Comparison of ENCODE assay signal across 19 cellular contexts in the genomic region with DNA sequence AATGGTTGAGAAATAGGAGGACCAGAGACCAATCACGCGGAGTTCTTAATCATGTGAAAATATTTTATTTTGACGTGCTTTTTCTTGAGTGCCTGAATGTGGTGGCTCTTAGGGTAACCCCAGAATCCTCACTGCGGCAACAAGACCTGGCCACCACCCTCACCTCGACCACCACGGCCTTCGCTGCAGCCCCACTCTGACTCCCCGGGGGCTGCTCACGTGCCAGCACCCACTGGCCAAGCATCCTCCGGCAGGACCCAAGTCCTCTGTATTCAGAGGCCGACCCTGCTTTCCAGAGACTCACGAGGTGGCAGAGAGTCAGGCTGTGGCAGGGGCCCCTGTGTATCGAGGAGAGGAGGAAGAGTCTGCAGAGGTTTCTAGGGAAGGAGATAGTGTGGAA.
DNase-seq lines count a peak whose midpoint lies in the region; ATAC-seq and TF ChIP-seq lines count a peak whose summit lies in the region.
"Had no signal": no experiment of that assay in that cellular context is flagged by ENCODE, and none has a peak within 500 bp of the region (broad histone marks: within the 10 kb centered on the region; RNA-seq: fewer than 3 reads in every experiment).

No MANE protein-coding gene starts in this region.

- peaks cover 32% of the 10 kb centered on the region for H3K36me3 Mint-ChIP-seq in stimulated activated naive CD8-positive, alpha-beta T cell treated with anti-CD3 and anti-CD28 coated beads, Interleukin-15, Interleukin-2, amounts not matched to agents 100 ng/mL and 50 ng/mL, for 24 hours (ENCODE audit: low read depth)
- H3K36me3 Mint-ChIP-seq in natural killer cell treated with Interleukin-12 subunit alpha and Interleukin-12 subunit beta and Interleukin-15 and Interleukin-18, amount 100 ng/mL, for 72 hours = peaks cover 2% of the 10 kb centered on the region

- intact Hi-C loops in ascending aorta (cut with DNase I) = no loop called here

- H3K27me3 ChIP-seq in ascending aorta = no peaks in the 10 kb centered on the region
- H3K27me3 ChIP-seq: adrenal gland, BE2C, left lung, upper lobe of left lung had no signal

- peaks cover 42% of the 10 kb centered on the region for H3K4me1 Mint-ChIP-seq in stimulated activated naive CD8-positive, alpha-beta T cell treated with anti-CD3 and anti-CD28 coated beads, Interleukin-15, Interleukin-2, amounts not matched to agents 100 ng/mL and 50 ng/mL, for 24 hours (ENCODE audit: low read depth)
- peaks cover 33 to 54% of the 10 kb centered on the region in 2 donors for H3K4me1 Mint-ChIP-seq in natural killer cell treated with Interleukin-12 subunit alpha and Interleukin-12 subunit beta and Interleukin-15 and Interleukin-18, amount 100 ng/mL, for 72 hours (ENCODE audit: low read depth in 2 of 2)

- H3K9me3 ChIP-seq in ascending aorta = no peaks in the 10 kb centered on the region
- H3K9me3 ChIP-seq: adrenal gland, BE2C, left lung, upper lobe of left lung had no signal

- no peak for TF ChIP-seq CTCF in ascending aorta (IDR thresholded peaks at IDR 0.05)

- H3K27ac ChIP-seq in ascending aorta = peak overlapping the region; percentile 83 to 91
- H3K27ac ChIP-seq: SK-N-MC had no signal

- H3K4me3 ChIP-seq in ascending aorta = no peak overlapping the region
- H3K4me3 ChIP-seq: adrenal gland, left lung, SK-N-MC, upper lobe of left lung had no signal

- DNase-seq in stimulated activated naive CD8-positive, alpha-beta T cell treated with anti-CD3 and anti-CD28 coated beads, Interleukin-15, Interleukin-2, amounts not matched to agents 100 U/mL and 50 U/mL, for 24 hours = no peak
- no peak for DNase-seq in ascending aorta (ENCODE audit: low spot score in 2 of 2)
- no peak for DNase-seq in natural killer cell treated with Interleukin-12 subunit alpha and Interleukin-12 subunit beta and Interleukin-15 and Interleukin-18, amount 100 ng/mL, for 72 hours (ENCODE audit: low spot score)
- DNase-seq in hypothalamus (lab: John Stamatoyannopoulos, UW) = no peak
- DNase-seq in NCI-H748 (lab: John Stamatoyannopoulos, UW; ENCODE audit: unreplicated experiment) = no peak
- DNase-seq in amygdala (lab: John Stamatoyannopoulos, UW) = no peak
- DNase-seq: activated CD8-positive, alpha-beta memory T cell treated with anti-CD3 and anti-CD28 coated beads, Interleukin-2, amount 50 U/mL, for 4 hours; adrenal gland; BE2C; dermis blood vessel endothelial cell; DND-41; NCI-H187; NCI-H510A; stimulated activated CD8-positive, alpha-beta memory T cell treated with anti-CD3 and anti-CD28 coated beads, Interleukin-4, amount 100 ng/mL, for 48 hours; upper lobe of left lung had no signal

- H3K27ac Mint-ChIP-seq in stimulated activated naive CD8-positive, alpha-beta T cell treated with anti-CD3 and anti-CD28 coated beads, Interleukin-15, Interleukin-2, amounts not matched to agents 100 ng/mL and 50 ng/mL, for 24 hours = peak overlapping the region; percentile 41
- H3K27ac Mint-ChIP-seq in natural killer cell treated with Interleukin-12 subunit alpha and Interleukin-12 subunit beta and Interleukin-15 and Interleukin-18, amount 100 ng/mL, for 72 hours = peak overlapping the region; percentile 35 to 87

- peaks cover 14 to 15% of the 10 kb centered on the region in 2 donors for H3K36me3 ChIP-seq in ascending aorta

- H3K4me3 Mint-ChIP-seq in stimulated activated naive CD8-positive, alpha-beta T cell treated with anti-CD3 and anti-CD28 coated beads, Interleukin-15, Interleukin-2, amounts not matched to agents 100 ng/mL and 50 ng/mL, for 24 hours = no peak overlapping the region
- H3K4me3 Mint-ChIP-seq in natural killer cell treated with Interleukin-12 subunit alpha and Interleukin-12 subunit beta and Interleukin-15 and Interleukin-18, amount 100 ng/mL, for 72 hours = no peak overlapping the region

- no peak for ATAC-seq in stimulated activated naive CD8-positive, alpha-beta T cell treated with anti-CD3 and anti-CD28 coated beads, Interleukin-15, Interleukin-2, amounts not matched to agents 100 U/mL and 50 U/mL, for 24 hours
- ATAC-seq in natural killer cell treated with Interleukin-12 subunit alpha and Interleukin-12 subunit beta and Interleukin-15 and Interleukin-18, amount 100 ng/mL, for 72 hours = no peak
- ATAC-seq: left lung, right cardiac atrium had no signal

- no peaks in the 10 kb centered on the region for H3K27me3 Mint-ChIP-seq in stimulated activated naive CD8-positive, alpha-beta T cell treated with anti-CD3 and anti-CD28 coated beads, Interleukin-15, Interleukin-2, amounts not matched to agents 100 ng/mL and 50 ng/mL, for 24 hours
- H3K27me3 Mint-ChIP-seq in natural killer cell treated with Interleukin-12 subunit alpha and Interleukin-12 subunit beta and Interleukin-15 and Interleukin-18, amount 100 ng/mL, for 72 hours = no peaks in the 10 kb centered on the region

- no peaks in the 10 kb centered on the region for H3K9me3 Mint-ChIP-seq in stimulated activated naive CD8-positive, alpha-beta T cell treated with anti-CD3 and anti-CD28 coated beads, Interleukin-15, Interleukin-2, amounts not matched to agents 100 ng/mL and 50 ng/mL, for 24 hours
- H3K9me3 Mint-ChIP-seq in natural killer cell treated with Interleukin-12 subunit alpha and Interleukin-12 subunit beta and Interleukin-15 and Interleukin-18, amount 100 ng/mL, for 72 hours = no peaks in the 10 kb centered on the region

- H3K4me1 ChIP-seq in ascending aorta = peaks cover 17 to 24% of the 10 kb centered on the region in 2 donors
